18 cellular contexts compared by ENCODE assay signal in genomic region chr19:54434862-54435174, GRCh38. TPM values are rescaled to one million over a fixed set of nuclear protein-coding genes. Genes with fewer than 3 reads are reported as not detected.
DNase-seq lines count a peak whose midpoint lies in the region; ATAC-seq and TF ChIP-seq lines count a peak whose summit lies in the region.
"Had no signal": no experiment of that assay in that cellular context is flagged by ENCODE, and none has a peak within 500 bp of the region (broad histone marks: within the 10 kb centered on the region; RNA-seq: fewer than 3 reads in every experiment).

No MANE protein-coding gene starts in this region.

- DNase-seq in activated naive CD8-positive, alpha-beta T cell treated with anti-CD3 and anti-CD28 coated beads, Interleukin-2, amount 50 U/mL, for 24 hours = no peak
- DNase-seq in T-helper 17 cell (no peak), epidermal melanocyte (ENCODE audit: insufficient read length, low spot score) (peak; percentile 6), transverse colon (no peak), vagina (ENCODE audit: extremely low spot score in 2 of 2) (no peak), lower lobe of right lung (no peak)
- DNase-seq: BE2C, GOT3, mammary epithelial cell, MM.1S, NCI-H2107, SHP77 had no signal

- no peaks in the 10 kb centered on the region for H3K9me3 Mint-ChIP-seq in activated naive CD8-positive, alpha-beta T cell (ENCODE audit: low read depth)
- no peaks in the 10 kb centered on the region for H3K9me3 Mint-ChIP-seq in activated naive CD8-positive, alpha-beta T cell treated with anti-CD3 and anti-CD28 coated beads, Interleukin-2, amount 50 U/mL, for 24 hours
- H3K9me3 Mint-ChIP-seq: central memory CD8-positive, alpha-beta T cell had no signal

- H3K27ac ChIP-seq in transverse colon (no peak overlapping the region), vagina (no peak overlapping the region), lower lobe of right lung (no peak overlapping the region)
- H3K27ac ChIP-seq: right atrium auricular region, upper lobe of left lung had no signal

- peaks cover 5 to 22% (median 16%) of the 10 kb centered on the region in 4 donors for H3K4me1 ChIP-seq in transverse colon
- H3K4me1 ChIP-seq in vagina = peaks cover 43% of the 10 kb centered on the region
- H3K4me1 ChIP-seq in lower lobe of right lung = peaks cover 27% of the 10 kb centered on the region
- H3K4me1 ChIP-seq: BE2C had no signal

- H3K36me3 Mint-ChIP-seq in activated naive CD8-positive, alpha-beta T cell = no peaks in the 10 kb centered on the region
- peaks cover 3% of the 10 kb centered on the region for H3K36me3 Mint-ChIP-seq in activated naive CD8-positive, alpha-beta T cell treated with anti-CD3 and anti-CD28 coated beads, Interleukin-2, amount 50 U/mL, for 24 hours (ENCODE audit: low read depth)
- peaks cover 2% of the 10 kb centered on the region for H3K36me3 Mint-ChIP-seq in T-helper 17 cell (ENCODE audit: low read depth)

- intact Hi-C loops in transverse colon (cut with DNase I; ENCODE audit: low total_unique reads) = no loop called here
- intact Hi-C loops in vagina (cut with DNase I) = no loop called here
- intact Hi-C loops in lower lobe of right lung (cut with DNase I) = no loop called here

- ATAC-seq in activated naive CD8-positive, alpha-beta T cell treated with anti-CD3 and anti-CD28 coated beads, Interleukin-2, amount 50 U/mL, for 24 hours = no peak
- ATAC-seq in T-helper 17 cell (peak; percentile 27), lower lobe of right lung (no peak)

- H3K36me3 ChIP-seq in transverse colon = no peaks in the 10 kb centered on the region
- no peaks in the 10 kb centered on the region for H3K36me3 ChIP-seq in vagina
- H3K36me3 ChIP-seq in lower lobe of right lung = peaks cover 4% of the 10 kb centered on the region
- H3K36me3 ChIP-seq: BE2C, right atrium auricular region had no signal

- peak overlapping the region; percentile 51 for H3K4me3 Mint-ChIP-seq in activated naive CD8-positive, alpha-beta T cell
- no peak overlapping the region for H3K4me3 Mint-ChIP-seq in activated naive CD8-positive, alpha-beta T cell treated with anti-CD3 and anti-CD28 coated beads, Interleukin-2, amount 50 U/mL, for 24 hours
- peak overlapping the region; percentile 9 for H3K4me3 Mint-ChIP-seq in T-helper 17 cell
- H3K4me3 Mint-ChIP-seq: central memory CD8-positive, alpha-beta T cell had no signal

- no peak overlapping the region for H3K4me3 ChIP-seq in transverse colon
- H3K4me3 ChIP-seq in vagina = no peak overlapping the region
- no peak overlapping the region for H3K4me3 ChIP-seq in lower lobe of right lung
- H3K4me3 ChIP-seq: right atrium auricular region, upper lobe of left lung had no signal

- in situ Hi-C loops in transverse colon (cut with MboI; ENCODE audit: low pct_ligation_motif_present in 1 of 4, low pct_unique_long_range_greater_than_20kb in 1 of 4, low sequenced_read_pairs in 3 of 4) = no loop called here

- H3K27me3 ChIP-seq in transverse colon (peaks cover 27% of the 10 kb centered on the region), vagina (no peaks in the 10 kb centered on the region), lower lobe of right lung (ENCODE audit: low read depth) (peaks cover 7% of the 10 kb centered on the region)
- H3K27me3 ChIP-seq: right atrium auricular region had no signal

- H3K9me3 ChIP-seq in T-helper 17 cell (ENCODE audit: control insufficient read depth, low read length, poor library complexity, severe bottlenecking) (no peaks in the 10 kb centered on the region), transverse colon (no peaks in the 10 kb centered on the region), vagina (no peaks in the 10 kb centered on the region), lower lobe of right lung (no peaks in the 10 kb centered on the region)
- H3K9me3 ChIP-seq: BE2C, right atrium auricular region, upper lobe of left lung had no signal

- TF ChIP-seq CTCF in transverse colon (IDR thresholded peaks at IDR 0.05) (no peak), vagina (IDR thresholded peaks at IDR 0.05) (no peak), lower lobe of right lung (IDR thresholded peaks at IDR 0.05) (no peak)

- TF ChIP-seq EP300 in transverse colon (IDR thresholded peaks at IDR 0.05; ENCODE audit: low read depth) = no peak

- H3K27me3 Mint-ChIP-seq in activated naive CD8-positive, alpha-beta T cell = no peaks in the 10 kb centered on the region
- H3K27me3 Mint-ChIP-seq in activated naive CD8-positive, alpha-beta T cell treated with anti-CD3 and anti-CD28 coated beads, Interleukin-2, amount 50 U/mL, for 24 hours = peaks cover 6% of the 10 kb centered on the region
- H3K27me3 Mint-ChIP-seq in T-helper 17 cell = no peaks in the 10 kb centered on the region

- no peak overlapping the region for H3K27ac Mint-ChIP-seq in activated naive CD8-positive, alpha-beta T cell
- H3K27ac Mint-ChIP-seq in activated naive CD8-positive, alpha-beta T cell treated with anti-CD3 and anti-CD28 coated beads, Interleukin-2, amount 50 U/mL, for 24 hours = no peak overlapping the region
- H3K27ac Mint-ChIP-seq in T-helper 17 cell = peak overlapping the region; percentile 77

- H3K4me1 Mint-ChIP-seq in activated naive CD8-positive, alpha-beta T cell (ENCODE audit: low read depth) = peaks cover 22% of the 10 kb centered on the region
- H3K4me1 Mint-ChIP-seq in activated naive CD8-positive, alpha-beta T cell treated with anti-CD3 and anti-CD28 coated beads, Interleukin-2, amount 50 U/mL, for 24 hours = peaks cover 22% of the 10 kb centered on the region
- H3K4me1 Mint-ChIP-seq in T-helper 17 cell = peaks cover 24% of the 10 kb centered on the region

- 27% methylated on average over 11 of the region's 12 CpGs; no CpG with 5 or more reads in 1 of the 2 donors for WGBS in transverse colon (ENCODE audit: low coverage in 1 of 2), 2 donors

- no peak for TF ChIP-seq POLR2A in transverse colon (IDR thresholded peaks at IDR 0.05)
- TF ChIP-seq POLR2A in vagina (IDR thresholded peaks at IDR 0.05) = no peak

RNA-seq across cellular contexts. Expression of gene LENG8, which starts 14.2 kb away (rescaled TPM):
- total RNA-seq in T-helper 17 cell = 100 to 1,000 TPM; 471 to 480 TPM
- total RNA-seq in transverse colon = 1,000 to 10,000 TPM in 1 of 4 donors, 100 to 1,000 TPM in 3; 194 to 1,037 (median 566) TPM
- total RNA-seq in vagina = 129 TPM
- 183 TPM for total RNA-seq in lower lobe of right lung

RNA-seq across cellular contexts. Expression of gene TTYH1, which starts 19.6 kb away (rescaled TPM):
- total RNA-seq in T-helper 17 cell = not detected
- 1 to 10 TPM; 1.1 to 7.5 (median 3.0) TPM for total RNA-seq in transverse colon
- total RNA-seq in vagina = 5.9 TPM
- total RNA-seq in lower lobe of right lung = not detected
- total RNA-seq: endothelial cell of umbilical vein, HT1080, upper lobe of left lung had no signal

RNA-seq across cellular contexts. Expression of gene LENG9, which starts 28.8 kb away (rescaled TPM):
- total RNA-seq in T-helper 17 cell = 1 to 10 TPM; 4.4 to 6.0 TPM
- total RNA-seq in transverse colon = 10 to 100 TPM in 3 of 4 donors, 1 to 10 TPM in 1; 1.1 to 16.5 (median 12.3) TPM
- total RNA-seq in vagina = 10.3 TPM
- total RNA-seq in lower lobe of right lung = 7.3 TPM

RNA-seq across cellular contexts. Expression of gene CDC42EP5, which starts 38.3 kb away (rescaled TPM):
- total RNA-seq in T-helper 17 cell (not detected), transverse colon (100 to 1,000 TPM; 210 to 231 (median 214) TPM), vagina (33.4 TPM), lower lobe of right lung (25.5 TPM)
